ENCODE assay signal across 28 cellular contexts in genomic region chr20:60470366-60470765, GRCh38.
"Had no signal": no experiment of that assay in that cellular context is flagged by ENCODE, and none has a peak within 500 bp of the region (broad histone marks: within the 10 kb centered on the region; RNA-seq: fewer than 3 reads in every experiment).

No MANE protein-coding gene starts in this region.

- H3K4me1 ChIP-seq: pancreas, prostate gland, right lobe of liver, sigmoid colon, stomach, upper lobe of left lung had no signal

- H3K9me3 Mint-ChIP-seq: naive thymus-derived CD8-positive, alpha-beta T cell; natural killer cell treated with Interleukin-12 subunit alpha and Interleukin-12 subunit beta and Interleukin-15 and Interleukin-18, amount 100 ng/mL, for 72 hours; nephron progenitor cell; stimulated activated effector memory CD8-positive, alpha-beta T cell treated with anti-CD3 and anti-CD28 coated beads, Interleukin-12 subunit alpha, Interleukin-12 subunit beta, amount 100 ng/mL, for 72 hours; stimulated activated naive CD8-positive, alpha-beta T cell treated with anti-CD3 and anti-CD28 coated beads, Interleukin-15, Interleukin-2, amounts not matched to agents 100 ng/mL and 50 ng/mL, for 24 hours had no signal

- H3K36me3 ChIP-seq: neutrophil, pancreas, prostate gland, right lobe of liver, sigmoid colon, stomach, thoracic aorta, thyroid gland, tibial nerve, upper lobe of left lung had no signal

- H3K27me3 Mint-ChIP-seq: natural killer cell treated with Interleukin-12 subunit alpha and Interleukin-12 subunit beta and Interleukin-15 and Interleukin-18, amount 100 ng/mL, for 72 hours; stimulated activated naive CD8-positive, alpha-beta T cell treated with anti-CD3 and anti-CD28 coated beads, Interleukin-15, Interleukin-2, amounts not matched to agents 100 ng/mL and 50 ng/mL, for 24 hours had no signal

- H3K9me3 ChIP-seq: neutrophil, pancreas, prostate gland, right lobe of liver, sigmoid colon, stomach, thoracic aorta, thyroid gland, tibial nerve, upper lobe of left lung had no signal

- H3K27ac ChIP-seq: neutrophil, pancreas, prostate gland, right lobe of liver, sigmoid colon, stomach, thoracic aorta, thyroid gland, tibial nerve, upper lobe of left lung had no signal

- H3K27me3 ChIP-seq: right lobe of liver, sigmoid colon, thyroid gland, tibial nerve, upper lobe of left lung had no signal

- DNase-seq: naive thymus-derived CD8-positive, alpha-beta T cell; nephron progenitor cell; nucleus accumbens; pancreas; retina; right cardiac atrium; right lobe of liver; sigmoid colon; small intestine; stimulated activated CD4-positive, alpha-beta T cell treated with anti-CD3 and anti-CD28 coated beads, Interleukin-15, amount 100 ng/mL, for 24 hours; stimulated activated CD4-positive, alpha-beta T cell treated with anti-CD3 and anti-CD28 coated beads, Interleukin-2, amount 100 ng/mL, for 24 hours; stimulated activated CD4-positive, alpha-beta T cell treated with anti-CD3 and anti-CD28 coated beads, Interleukin-2, amount 100 ng/mL, for 48 hours; stimulated activated CD4-positive, alpha-beta T cell treated with anti-CD3 and anti-CD28 coated beads, Interleukin-4, amount 100 ng/mL, for 24 hours; stimulated activated naive B cell treated with anti-CD40 and anti-IgM and Interleukin-4, amounts not matched to agents 10 μg/mL and 1 μg/mL and 100 μg/mL, for 72 hours; stimulated activated naive CD4-positive, alpha-beta T cell treated with Interleukin-2 at 50 U/mL for 16 hours; stomach; thyroid gland; trophoblast cell; upper lobe of left lung had no signal

- H3K36me3 Mint-ChIP-seq: naive thymus-derived CD8-positive, alpha-beta T cell; natural killer cell treated with Interleukin-12 subunit alpha and Interleukin-12 subunit beta and Interleukin-15 and Interleukin-18, amount 100 ng/mL, for 72 hours; stimulated activated effector memory CD8-positive, alpha-beta T cell treated with anti-CD3 and anti-CD28 coated beads, Interleukin-12 subunit alpha, Interleukin-12 subunit beta, amount 100 ng/mL, for 72 hours; stimulated activated naive B cell treated with anti-CD40 and anti-IgM and Interleukin-4, amounts not matched to agents 10 μg/mL and 1 μg/mL and 100 μg/mL, for 72 hours had no signal

- H3K27ac Mint-ChIP-seq: natural killer cell treated with Interleukin-12 subunit alpha and Interleukin-12 subunit beta and Interleukin-15 and Interleukin-18, amount 100 ng/mL, for 72 hours; nephron progenitor cell; stimulated activated effector memory CD8-positive, alpha-beta T cell treated with anti-CD3 and anti-CD28 coated beads, Interleukin-12 subunit alpha, Interleukin-12 subunit beta, amount 100 ng/mL, for 72 hours; stimulated activated naive B cell treated with anti-CD40 and anti-IgM and Interleukin-4, amounts not matched to agents 10 μg/mL and 1 μg/mL and 100 μg/mL, for 72 hours; stimulated activated naive CD8-positive, alpha-beta T cell treated with anti-CD3 and anti-CD28 coated beads, Interleukin-15, Interleukin-2, amounts not matched to agents 100 ng/mL and 50 ng/mL, for 24 hours had no signal

- H3K4me3 Mint-ChIP-seq: naive thymus-derived CD8-positive, alpha-beta T cell; natural killer cell treated with Interleukin-12 subunit alpha and Interleukin-12 subunit beta and Interleukin-15 and Interleukin-18, amount 100 ng/mL, for 72 hours; nephron progenitor cell; neural crest cell; stimulated activated effector memory CD8-positive, alpha-beta T cell treated with anti-CD3 and anti-CD28 coated beads, Interleukin-12 subunit alpha, Interleukin-12 subunit beta, amount 100 ng/mL, for 72 hours; stimulated activated naive B cell treated with anti-CD40 and anti-IgM and Interleukin-4, amounts not matched to agents 10 μg/mL and 1 μg/mL and 100 μg/mL, for 72 hours; stimulated activated naive CD8-positive, alpha-beta T cell treated with anti-CD3 and anti-CD28 coated beads, Interleukin-15, Interleukin-2, amounts not matched to agents 100 ng/mL and 50 ng/mL, for 24 hours had no signal

- H3K4me1 Mint-ChIP-seq: naive thymus-derived CD8-positive, alpha-beta T cell; stimulated activated effector memory CD8-positive, alpha-beta T cell treated with anti-CD3 and anti-CD28 coated beads, Interleukin-12 subunit alpha, Interleukin-12 subunit beta, amount 100 ng/mL, for 72 hours; stimulated activated naive B cell treated with anti-CD40 and anti-IgM and Interleukin-4, amounts not matched to agents 10 μg/mL and 1 μg/mL and 100 μg/mL, for 72 hours had no signal

- H3K4me3 ChIP-seq: pancreas, prostate gland, right lobe of liver, sigmoid colon, stomach, thoracic aorta, thyroid gland, tibial nerve, upper lobe of left lung had no signal

- FAIRE-seq: pancreas, small intestine, urothelium cell line had no signal

- ATAC-seq: naive thymus-derived CD8-positive, alpha-beta T cell; natural killer cell treated with Interleukin-12 subunit alpha and Interleukin-12 subunit beta and Interleukin-15 and Interleukin-18, amount 100 ng/mL, for 72 hours; pancreas; right cardiac atrium; right lobe of liver; stimulated activated effector memory CD8-positive, alpha-beta T cell treated with anti-CD3 and anti-CD28 coated beads, Interleukin-12 subunit alpha, Interleukin-12 subunit beta, amount 100 ng/mL, for 72 hours; stimulated activated naive B cell treated with anti-CD40 and anti-IgM and Interleukin-4, amounts not matched to agents 10 μg/mL and 1 μg/mL and 100 μg/mL, for 72 hours had no signal
